ENCODE assay signal across 11 cellular contexts in the genomic region with DNA sequence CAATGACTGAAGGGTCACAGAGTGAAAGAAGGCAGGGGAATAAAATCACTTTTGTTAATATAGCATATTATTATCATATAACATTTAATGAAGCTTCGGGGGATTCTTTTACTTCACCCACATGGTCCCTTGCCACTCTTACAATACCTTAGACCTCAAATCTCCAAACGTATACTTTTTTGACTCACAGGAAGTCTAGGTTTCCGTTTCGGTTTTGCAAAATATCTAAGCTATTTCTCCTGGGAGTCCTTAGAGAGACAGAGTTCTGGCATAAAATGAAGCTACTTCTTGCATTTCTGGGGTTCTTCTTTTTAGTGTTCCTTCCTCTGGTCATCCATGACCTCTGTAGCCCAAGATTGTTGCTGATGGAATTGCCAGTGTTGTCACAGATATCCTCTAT.
DNase-seq lines count a peak whose midpoint lies in the region; ATAC-seq and TF ChIP-seq lines count a peak whose summit lies in the region.
"Had no signal": no experiment of that assay in that cellular context is flagged by ENCODE, and none has a peak within 500 bp of the region (broad histone marks: within the 10 kb centered on the region; RNA-seq: fewer than 3 reads in every experiment).

No MANE protein-coding gene starts in this region.

- H3K27ac ChIP-seq in DND-41 (ENCODE audit: low read length) (peak overlapping the region; percentile 71), uterus (no peak overlapping the region)

- H3K9me3 Mint-ChIP-seq in T-helper 1 cell treated with Interleukin-12 subunit alpha and Interleukin-12 subunit beta and Interleukin-4 antibody, amounts not matched to agents 30 μg/mL and 1 μg/mL, for 36 hours = no peaks in the 10 kb centered on the region

- H3K36me3 ChIP-seq in DND-41 (ENCODE audit: insufficient read depth, low read length) (no peaks in the 10 kb centered on the region), uterus (no peaks in the 10 kb centered on the region)

- no peaks in the 10 kb centered on the region for H3K79me2 ChIP-seq in DND-41 (ENCODE audit: insufficient read depth, low read length)

- H3K4me1 Mint-ChIP-seq in T-helper 1 cell treated with Interleukin-12 subunit alpha and Interleukin-12 subunit beta and Interleukin-4 antibody, amounts not matched to agents 30 μg/mL and 1 μg/mL, for 36 hours (ENCODE audit: low read depth) = peaks cover 16% of the 10 kb centered on the region

- H3K4me3 ChIP-seq in DND-41 (ENCODE audit: low read depth in 1 of 2, low read length in 2 of 2) (peak overlapping the region; percentile 12 to 42; a peak in 3 of 4 replicates), uterus (no peak overlapping the region)

- no peaks in the 10 kb centered on the region for H3K9me3 ChIP-seq in DND-41 (ENCODE audit: insufficient read depth, low read length, severe bottlenecking)
- no peaks in the 10 kb centered on the region for H3K9me3 ChIP-seq in uterus

- H4K20me1 ChIP-seq in DND-41 (ENCODE audit: insufficient read depth, low read length) = no peaks in the 10 kb centered on the region

- DNase-seq in DND-41 (peak; percentile 6), T1000 (lab: John Stamatoyannopoulos, UW) (no peak), uterus (no peak)
- DNase-seq in stimulated activated CD4-positive, alpha-beta T cell treated with anti-CD3 and anti-CD28 coated beads, Interleukin-4, amount 100 ng/mL, for 24 hours = no peak
- DNase-seq: DMS153, IMR-90, small intestine had no signal

- peak overlapping the region; percentile 60 for H3K4me3 Mint-ChIP-seq in T-helper 1 cell treated with Interleukin-12 subunit alpha and Interleukin-12 subunit beta and Interleukin-4 antibody, amounts not matched to agents 30 μg/mL and 1 μg/mL, for 36 hours

- no peak for TF ChIP-seq CTCF in DND-41 (IDR thresholded peaks at IDR 0.05; ENCODE audit: borderline replicate concordance, extremely low read depth, low read length, poor library complexity, severe bottlenecking)
- TF ChIP-seq CTCF in uterus (IDR thresholded peaks at IDR 0.05) = no peak

- H2AFZ ChIP-seq in DND-41 (ENCODE audit: low read depth, low read length) = peak overlapping the region; percentile 65

- intact Hi-C loops in uterus (cut with DNase I; ENCODE audit: low total_unique reads) = no loop called here

- peaks cover 52% of the 10 kb centered on the region for H3K4me1 ChIP-seq in DND-41 (ENCODE audit: insufficient read depth, low read length)
- H3K4me1 ChIP-seq in uterus = no peaks in the 10 kb centered on the region

- H3K27me3 Mint-ChIP-seq in T-helper 1 cell treated with Interleukin-12 subunit alpha and Interleukin-12 subunit beta and Interleukin-4 antibody, amounts not matched to agents 30 μg/mL and 1 μg/mL, for 36 hours (ENCODE audit: low read depth) = peaks cover 11% of the 10 kb centered on the region

- no peak for TF ChIP-seq POLR2A in uterus (IDR thresholded peaks at IDR 0.05)

- ATAC-seq in DND-41 (ENCODE audit: insufficient read depth, low read depth) = peak; percentile 92
- peak; percentile 78 for ATAC-seq in GM19372 (IDR thresholded peaks at IDR 0.05; ENCODE audit: low read depth, unreplicated experiment)
- peak; percentile 99 for ATAC-seq in HG03039 (IDR thresholded peaks at IDR 0.05; ENCODE audit: unreplicated experiment)
- no peak for ATAC-seq in esophagus mucosa

- peak overlapping the region; percentile 46 for H3K9ac ChIP-seq in DND-41 (ENCODE audit: low read depth, low read length)

- H3K27ac Mint-ChIP-seq in T-helper 1 cell treated with Interleukin-12 subunit alpha and Interleukin-12 subunit beta and Interleukin-4 antibody, amounts not matched to agents 30 μg/mL and 1 μg/mL, for 36 hours = peak overlapping the region; percentile 13

- no peaks in the 10 kb centered on the region for H3K27me3 ChIP-seq in DND-41 (ENCODE audit: insufficient read depth, low read length, poor library complexity)
- no peaks in the 10 kb centered on the region for H3K27me3 ChIP-seq in uterus

- peak overlapping the region; percentile 66 for H3K4me2 ChIP-seq in DND-41 (ENCODE audit: insufficient read depth, low read length)

- H3K36me3 Mint-ChIP-seq in T-helper 1 cell treated with Interleukin-12 subunit alpha and Interleukin-12 subunit beta and Interleukin-4 antibody, amounts not matched to agents 30 μg/mL and 1 μg/mL, for 36 hours (ENCODE audit: low read depth) = no peaks in the 10 kb centered on the region

Comparison
In these comparisons a context has a peak if more than half of its experiments do, and no peak if none do; other contexts are left out.
1. H3K4me3 ChIP-seq: peak in DND-41 (2 of 2); none in uterus (0 of 2).